2 cellular contexts compared by ENCODE assay signal in genomic region chr17:82062984-82063368, GRCh38.
TF ChIP-seq lines count a peak whose summit lies in the region.

No MANE protein-coding gene starts in this region.

TF ChIP-seq in HepG2, 621 proteins besides CTCF, POLR2A, EP300 and RAD21:
- TF ChIP-seq SNAI1 (CRISPR knock-in tag; IDR thresholded peaks at IDR 0.05; ENCODE audit: borderline replicate concordance) (no peak), CHD4 (IDR thresholded peaks at IDR 0.05; ENCODE audit: borderline replicate concordance, low read length) (no peak), ZFP91 (CRISPR knock-in tag; IDR thresholded peaks at IDR 0.05; ENCODE audit: borderline replicate concordance) (0 out of 2 replicates have a peak, but pooled peaks have one; percentile 1), ZNF879 (CRISPR knock-in tag; IDR thresholded peaks at IDR 0.05) (no peak), ZNF562 (CRISPR knock-in tag; IDR thresholded peaks at IDR 0.05; ENCODE audit: borderline replicate concordance) (no peak), AGO2 (optimal IDR thresholded peaks at IDR 0.05; ENCODE audit: low read depth, low read length) (peak; percentile 31), ZNF770 (CRISPR knock-in tag; IDR thresholded peaks at IDR 0.05) (no peak), ZNF468 (CRISPR knock-in tag; IDR thresholded peaks at IDR 0.05) (0 out of 2 replicates have a peak, but pooled peaks have one; percentile 37)

TF ChIP-seq in HEK293, 187 proteins besides CTCF, POLR2A, EP300 and RAD21:
- no peak for TF ChIP-seq ZNF510 (tag by site-specific recombination; IDR thresholded peaks at IDR 0.05; ENCODE audit: insufficient replicate concordance)
- TF ChIP-seq ZNF114 (tag by site-specific recombination; IDR thresholded peaks at IDR 0.05) = no peak
- TF ChIP-seq, protein P1, sequence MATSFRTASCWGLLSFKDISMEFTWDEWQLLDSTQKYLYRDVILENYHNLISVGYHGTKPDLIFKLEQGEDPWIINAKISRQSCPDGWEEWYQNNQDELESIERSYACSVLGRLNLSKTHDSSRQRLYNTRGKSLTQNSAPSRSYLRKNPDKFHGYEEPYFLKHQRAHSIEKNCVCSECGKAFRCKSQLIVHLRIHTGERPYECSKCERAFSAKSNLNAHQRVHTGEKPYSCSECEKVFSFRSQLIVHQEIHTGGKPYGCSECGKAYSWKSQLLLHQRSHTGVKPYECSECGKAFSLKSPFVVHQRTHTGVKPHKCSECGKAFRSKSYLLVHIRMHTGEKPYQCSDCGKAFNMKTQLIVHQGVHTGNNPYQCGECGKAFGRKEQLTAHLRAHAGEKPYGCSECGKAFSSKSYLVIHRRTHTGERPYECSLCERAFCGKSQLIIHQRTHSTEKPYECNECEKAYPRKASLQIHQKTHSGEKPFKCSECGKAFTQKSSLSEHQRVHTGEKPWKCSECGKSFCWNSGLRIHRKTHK (tag by site-specific recombination; IDR thresholded peaks at IDR 0.05) = no peak
- TF ChIP-seq, protein P2, sequence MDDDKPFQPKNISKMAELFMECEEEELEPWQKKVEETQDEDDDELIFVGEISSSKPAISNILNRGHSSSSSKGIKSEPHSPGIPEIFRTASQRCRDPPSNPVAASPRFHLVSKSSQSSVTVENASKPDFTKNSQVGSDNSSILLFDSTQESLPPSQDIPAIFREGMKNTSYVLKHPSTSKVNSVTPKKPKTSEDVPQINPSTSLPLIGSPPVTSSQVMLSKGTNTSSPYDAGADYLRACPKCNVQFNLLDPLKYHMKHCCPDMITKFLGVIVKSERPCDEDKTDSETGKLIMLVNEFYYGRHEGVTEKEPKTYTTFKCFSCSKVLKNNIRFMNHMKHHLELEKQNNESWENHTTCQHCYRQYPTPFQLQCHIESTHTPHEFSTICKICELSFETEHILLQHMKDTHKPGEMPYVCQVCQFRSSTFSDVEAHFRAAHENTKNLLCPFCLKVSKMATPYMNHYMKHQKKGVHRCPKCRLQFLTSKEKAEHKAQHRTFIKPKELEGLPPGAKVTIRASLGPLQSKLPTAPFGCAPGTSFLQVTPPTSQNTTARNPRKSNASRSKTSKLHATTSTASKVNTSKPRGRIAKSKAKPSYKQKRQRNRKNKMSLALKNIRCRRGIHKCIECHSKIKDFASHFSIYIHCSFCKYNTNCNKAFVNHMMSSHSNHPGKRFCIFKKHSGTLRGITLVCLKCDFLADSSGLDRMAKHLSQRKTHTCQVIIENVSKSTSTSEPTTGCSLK (tag by site-specific recombination; IDR thresholded peaks at IDR 0.05) = no peak
- TF ChIP-seq ZNF335 (tag by site-specific recombination; conservative IDR thresholded peaks at IDR 0.05) = peak; percentile 56
- no peak for TF ChIP-seq ZNF148 (tag by site-specific recombination; IDR thresholded peaks at IDR 0.05; ENCODE audit: borderline replicate concordance)
- TF ChIP-seq ZNF791 (tag by site-specific recombination; IDR thresholded peaks at IDR 0.05) = no peak
TF ChIP-seq in HEK293: peak in this region for 1.
